8 cellular contexts compared by ENCODE assay signal in genomic region chr16:14628806-14629611, GRCh38. TPM values are rescaled to one million over a fixed set of nuclear protein-coding genes. Genes with fewer than 3 reads are reported as not detected.
DNase-seq lines count a peak whose midpoint lies in the region; ATAC-seq and TF ChIP-seq lines count a peak whose summit lies in the region.

No MANE protein-coding gene starts in this region.

- H3K9ac ChIP-seq in fibroblast of lung (ENCODE audit: insufficient read depth, low read length): peak overlapping the region; percentile 86

- peak overlapping the region; percentile 92 for H3K4me2 ChIP-seq in fibroblast of lung (ENCODE audit: extremely low read depth, insufficient read depth, low read length)

- no peaks in the 10 kb centered on the region for H4K20me1 ChIP-seq in fibroblast of lung (ENCODE audit: control insufficient read depth, extremely low read depth, insufficient read depth, low read length)

- H3K27ac ChIP-seq in fibroblast of lung (ENCODE audit: insufficient read depth, low read length): peak overlapping the region; percentile 94

- peaks cover 21% of the 10 kb centered on the region for H3K79me2 ChIP-seq in fibroblast of lung (ENCODE audit: control insufficient read depth, insufficient read depth, low read length)

- ATAC-seq in GM21723 (IDR thresholded peaks at IDR 0.05; ENCODE audit: unreplicated experiment): no peak
- no peak for ATAC-seq in GM18520 (IDR thresholded peaks at IDR 0.05; ENCODE audit: unreplicated experiment)

- H3K27me3 ChIP-seq in fibroblast of lung (ENCODE audit: control insufficient read depth, insufficient read depth, low read length): no peaks in the 10 kb centered on the region

- 0 out of 2 replicates have a peak, but pooled peaks have one; percentile 4 for TF ChIP-seq POLR2A in Raji (IDR thresholded peaks at IDR 0.05; ENCODE audit: insufficient read depth, low read depth, low read length)

- H3K4me1 ChIP-seq in fibroblast of lung (ENCODE audit: control insufficient read depth, extremely low read depth, insufficient read depth, low read length): peaks cover 4% of the 10 kb centered on the region

- H3K4me3 ChIP-seq in fibroblast of lung (replicated peaks in 1 of 4; ENCODE audit: control extremely low read depth in 1 of 4, insufficient read depth in 1 of 4, low read depth in 3 of 4, low read length in 4 of 4) (peak overlapping the region; percentile 69 to 93 (median 84)), skeletal muscle cell (ENCODE audit: low read depth, low read length) (peak overlapping the region; percentile 96)

- peak overlapping the region; percentile 20 for H2AFZ ChIP-seq in fibroblast of lung (ENCODE audit: low read length)

- no peaks in the 10 kb centered on the region for H3K36me3 ChIP-seq in fibroblast of lung (ENCODE audit: control insufficient read depth, insufficient read depth, low read length)

- TF ChIP-seq CTCF in fibroblast of lung (conservative IDR thresholded peaks at IDR 0.05 in 1 of 2, IDR thresholded peaks at IDR 0.05 in 1 of 2; ENCODE audit: low read depth in 1 of 2, low read length in 2 of 2): no peak

- DNase-seq in DMS 273 (lab: John Stamatoyannopoulos, UW; ENCODE audit: unreplicated experiment) (peak; percentile 48), DMS 273 treated with DMSO at 0.1 percent for 48 hours (lab: John Stamatoyannopoulos, UW) (no peak), fibroblast of lung (ENCODE audit: low read depth in 2 of 2) (peak in 1 of 2 donors; percentile 8), skeletal muscle cell (ENCODE audit: low read depth) (no peak), activated gamma-delta T cell (lab: John Stamatoyannopoulos, UW) (no peak)

- no peaks in the 10 kb centered on the region for H3K9me3 ChIP-seq in fibroblast of lung (ENCODE audit: control insufficient read depth, insufficient read depth, low read depth, low read length)

RNA-seq across cellular contexts. Expression of gene PARN, which starts 1.1 kb away (rescaled TPM):
- 32.6 and 32.9 TPM in 2 replicates for total RNA-seq in fibroblast of lung
- 26.7 and 30.4 TPM in 2 replicates for polyA plus RNA-seq in fibroblast of lung
- 23.5 and 28.5 TPM in 2 replicates for polyA plus RNA-seq in fibroblast of lung (2012)
- polyA minus RNA-seq in fibroblast of lung (ENCODE audit: low replicate concordance): 10.9 and 11.5 TPM in 2 replicates

RNA-seq across cellular contexts. Expression of gene BFAR, which starts 3.7 kb away (rescaled TPM):
- 78.4 and 81.2 TPM in 2 replicates for total RNA-seq in fibroblast of lung
- 65.6 and 85.6 TPM in 2 replicates for polyA plus RNA-seq in fibroblast of lung
- 48.3 and 60.4 TPM in 2 replicates for polyA plus RNA-seq in fibroblast of lung (2012)
- 34.6 and 39.9 TPM in 2 replicates for polyA minus RNA-seq in fibroblast of lung (ENCODE audit: low replicate concordance)
